ENCODE assay signal across 8 cellular contexts in the genomic region with DNA sequence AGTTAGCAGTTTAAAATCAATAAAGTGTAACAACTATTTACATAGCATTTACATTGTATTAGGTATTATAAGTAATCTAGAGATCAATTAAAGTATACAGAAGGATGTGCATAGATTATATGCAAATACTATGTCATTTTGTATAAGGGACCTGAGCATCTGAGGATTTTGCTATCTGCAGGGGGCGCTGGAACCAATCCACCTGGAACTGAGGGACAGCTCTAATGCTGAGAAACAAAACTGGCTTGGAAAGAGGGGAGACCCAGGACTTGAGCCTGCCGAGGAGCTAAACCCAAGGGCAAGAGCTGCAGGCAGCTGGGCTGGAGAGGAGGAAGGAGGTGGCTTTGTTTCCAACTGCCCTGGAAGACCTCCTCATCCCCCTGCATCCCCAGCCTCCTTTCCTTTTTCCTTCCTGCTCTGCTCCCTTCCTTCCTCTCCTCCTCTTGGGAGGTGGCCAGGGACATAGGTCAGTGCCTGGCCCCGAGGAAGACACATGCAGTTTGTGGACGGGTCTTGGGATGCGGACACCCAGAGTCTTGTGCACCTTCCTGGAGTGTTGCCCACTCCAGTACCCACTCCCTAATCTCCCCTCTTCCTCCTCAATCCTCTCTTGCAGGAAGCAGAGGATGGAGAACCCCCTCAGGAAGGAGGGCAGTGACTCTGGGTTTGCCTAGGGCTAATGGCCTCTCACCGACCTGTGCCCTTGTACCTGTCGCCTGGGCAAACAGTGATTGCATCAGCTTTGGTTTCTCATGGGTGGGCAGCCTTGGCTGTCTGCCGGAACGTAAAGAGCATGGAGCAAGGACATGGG. TPM values are rescaled to one million over a fixed set of nuclear protein-coding genes. Genes with fewer than 3 reads are reported as not detected.
DNase-seq lines count a peak whose midpoint lies in the region; ATAC-seq, FAIRE-seq and TF ChIP-seq lines count a peak whose summit lies in the region.

No MANE protein-coding gene starts in this region.

- no peak overlapping the region for H3K4me3 ChIP-seq in BLaER1
- H3K4me3 ChIP-seq in HUES48 (ENCODE audit: low read depth, low read length): no peak overlapping the region
- no peak overlapping the region for H3K4me3 ChIP-seq in iPS DF 6.9 (ENCODE audit: low read length)
- no peak overlapping the region for H3K4me3 ChIP-seq in pancreas

- H3K9me3 ChIP-seq in BLaER1 (peaks cover 4% of the 10 kb centered on the region; the same call in 1 of the 2 replicates), HUES48 (ENCODE audit: control insufficient read depth, insufficient read depth, low read length) (peaks cover 6% of the 10 kb centered on the region), iPS DF 6.9 (ENCODE audit: control insufficient read depth, insufficient read depth, low read length) (no peaks in the 10 kb centered on the region), pancreas (no peaks in the 10 kb centered on the region)

- ATAC-seq in activated CD8-positive, alpha-beta T cell treated with anti-CD3 and anti-CD28 coated beads for 36 hours: peak; percentile 37
- ATAC-seq in esophagus mucosa: no peak
- no peak for ATAC-seq in GM19397 (IDR thresholded peaks at IDR 0.05; ENCODE audit: unreplicated experiment)
- no peak for ATAC-seq in pancreas

- no peaks in the 10 kb centered on the region for H3K36me3 ChIP-seq in BLaER1
- no peaks in the 10 kb centered on the region for H3K36me3 ChIP-seq in HUES48 (ENCODE audit: control insufficient read depth, insufficient read depth, low read length)
- no peaks in the 10 kb centered on the region for H3K36me3 ChIP-seq in iPS DF 6.9 (ENCODE audit: control insufficient read depth, insufficient read depth, low read length)
- no peaks in the 10 kb centered on the region for H3K36me3 ChIP-seq in pancreas

- peaks cover 42% of the 10 kb centered on the region for H3K4me1 ChIP-seq in BLaER1
- peaks cover 14% of the 10 kb centered on the region for H3K4me1 ChIP-seq in HUES48 (ENCODE audit: control insufficient read depth, insufficient read depth, low read length)
- no peaks in the 10 kb centered on the region for H3K4me1 ChIP-seq in iPS DF 6.9 (ENCODE audit: control insufficient read depth, insufficient read depth, low read length)
- H3K4me1 ChIP-seq in pancreas: no peaks in the 10 kb centered on the region

- H3K27ac Mint-ChIP-seq in activated CD8-positive, alpha-beta T cell treated with anti-CD3 and anti-CD28 coated beads for 36 hours: no peak overlapping the region

- H3K9ac ChIP-seq in BLaER1 (no peak overlapping the region), HUES48 (ENCODE audit: low read depth, low read length) (no peak overlapping the region)

- peak overlapping the region; percentile 17; the same call in 1 of the 2 replicates for H3K4me2 ChIP-seq in BLaER1

- no peaks in the 10 kb centered on the region for H3K9me3 Mint-ChIP-seq in activated CD8-positive, alpha-beta T cell treated with anti-CD3 and anti-CD28 coated beads for 36 hours

- no peaks in the 10 kb centered on the region for H3K27me3 Mint-ChIP-seq in activated CD8-positive, alpha-beta T cell treated with anti-CD3 and anti-CD28 coated beads for 36 hours

- H3K4me3 Mint-ChIP-seq in activated CD8-positive, alpha-beta T cell treated with anti-CD3 and anti-CD28 coated beads for 36 hours: no peak overlapping the region

- POLR2A ChIA-PET in activated CD8-positive, alpha-beta T cell treated with anti-CD3 and anti-CD28 coated beads for 36 hours (lab: Charles Lee): no interaction called here

- WGBS in iPS DF 6.9 (ENCODE audit: insufficient coverage, insufficient read length): no CpG with 5 or more reads among the region's 9 CpGs
- WGBS in pancreas, 2 donors: 57 to 71% methylated on average over 8 to 9 of the region's 9 CpGs

- no peaks in the 10 kb centered on the region for H4K20me1 ChIP-seq in BLaER1

- no peak for FAIRE-seq in pancreas (lab: Jason Lieb, UNC)

- intact Hi-C loops in activated CD8-positive, alpha-beta T cell treated with anti-CD3 and anti-CD28 coated beads for 36 hours (cut with micrococcal nuclease): no loop called here
- intact Hi-C loops in pancreas (cut with DNase I): no loop called here

- DNase-seq in activated CD8-positive, alpha-beta T cell treated with anti-CD3 and anti-CD28 coated beads for 36 hours: peak; percentile 76
- DNase-seq in iPS DF 6.9 (ENCODE audit: low read depth, low spot score) (peak; percentile 52), putamen (ENCODE audit: low spot score) (no peak), pancreas (no peak)

- H3K4me1 Mint-ChIP-seq in activated CD8-positive, alpha-beta T cell treated with anti-CD3 and anti-CD28 coated beads for 36 hours (ENCODE audit: low read depth): peaks cover 6% of the 10 kb centered on the region

- H3K27me3 ChIP-seq in BLaER1: no peaks in the 10 kb centered on the region
- no peaks in the 10 kb centered on the region for H3K27me3 ChIP-seq in HUES48 (ENCODE audit: control insufficient read depth, insufficient read depth, low read length)
- H3K27me3 ChIP-seq in iPS DF 6.9 (ENCODE audit: control insufficient read depth, insufficient read depth, low read length): no peaks in the 10 kb centered on the region
- H3K27me3 ChIP-seq in pancreas: no peaks in the 10 kb centered on the region

- CTCF ChIA-PET in activated CD8-positive, alpha-beta T cell treated with anti-CD3 and anti-CD28 coated beads for 36 hours (lab: Charles Lee): interaction anchor here (1.0 to 8.5 kb wide), 9 partner anchors 9 to 133 kb away, joined by 3 to 76 read pairs (median 4); no protein-coding TSS in a partner anchor

- no peaks in the 10 kb centered on the region for H3K36me3 Mint-ChIP-seq in activated CD8-positive, alpha-beta T cell treated with anti-CD3 and anti-CD28 coated beads for 36 hours (ENCODE audit: low read depth)

- H3K27ac ChIP-seq in BLaER1 (peak overlapping the region; percentile 55; the same call in 1 of the 2 replicates), HUES48 (ENCODE audit: low read depth, low read length) (peak overlapping the region; percentile 76), iPS DF 6.9 (ENCODE audit: low read length) (no peak overlapping the region), pancreas (no peak overlapping the region)

- TF ChIP-seq CTCF in activated CD8-positive, alpha-beta T cell treated with anti-CD3 and anti-CD28 coated beads for 36 hours (IDR thresholded peaks at IDR 0.05): peak; percentile 36
- TF ChIP-seq CTCF in pancreas (IDR thresholded peaks at IDR 0.05): no peak

RNA-seq across cellular contexts. Expression of a gene that starts 0.8 kb away (rescaled TPM):
- not detected for total RNA-seq in activated CD8-positive, alpha-beta T cell treated with anti-CD3 and anti-CD28 coated beads for 36 hours
- not detected for total RNA-seq in esophagus mucosa
- total RNA-seq in pancreas: not detected
- not detected for polyA plus RNA-seq in pancreas

RNA-seq across cellular contexts. Expression of a gene that starts 32.2 kb away (rescaled TPM):
- total RNA-seq in activated CD8-positive, alpha-beta T cell treated with anti-CD3 and anti-CD28 coated beads for 36 hours: not detected
- total RNA-seq in esophagus mucosa: 108 TPM
- total RNA-seq in pancreas: 10 to 100 TPM; 10.5 to 21.0 (median 13.7) TPM
- polyA plus RNA-seq in pancreas: 1 to 10 TPM; 6.9 to 7.0 TPM

Comparison
In these comparisons a context has a peak if more than half of its experiments do, and no peak if none do; other contexts are left out.
1. H3K27ac ChIP-seq: peak in BLaER1 (single experiment) and HUES48 (single experiment); none in iPS DF 6.9 (single experiment) and pancreas (0 of 4).
2. DNase-seq: peak in activated CD8-positive, alpha-beta T cell treated with anti-CD3 and anti-CD28 coated beads for 36 hours (single experiment) and iPS DF 6.9 (single experiment); none in putamen (single experiment) and pancreas (0 of 6).
3. RNA of a gene that starts 32.2 kb away (total RNA-seq): 108 TPM in esophagus mucosa (single experiment) and 10.5 to 21.0 TPM in pancreas; not detected in activated CD8-positive, alpha-beta T cell treated with anti-CD3 and anti-CD28 coated beads for 36 hours; every median in the first group is over 10 times any median in the second.